In genomic region chr4:115433501-115433900, GRCh38 we compare ENCODE assay signal across 25 cellular contexts.
"Had no signal": no experiment of that assay in that cellular context is flagged by ENCODE, and none has a peak within 500 bp of the region (broad histone marks: within the 10 kb centered on the region; RNA-seq: fewer than 3 reads in every experiment).

No MANE protein-coding gene starts in this region.

- H3K27me3 Mint-ChIP-seq: activated naive CD4-positive, alpha-beta T cell treated with anti-CD3 and anti-CD28 coated beads, Interleukin-2, amount 50 U/mL, for 24 hours; brain; effector memory CD8-positive, alpha-beta T cell; naive thymus-derived CD8-positive, alpha-beta T cell; progenitor cell of endocrine pancreas; T-cell had no signal

- H3K36me3 Mint-ChIP-seq: activated naive CD4-positive, alpha-beta T cell treated with anti-CD3 and anti-CD28 coated beads, Interleukin-2, amount 50 U/mL, for 24 hours; brain; naive thymus-derived CD8-positive, alpha-beta T cell; neural progenitor cell; T-cell had no signal

- H3K27ac Mint-ChIP-seq: activated naive CD4-positive, alpha-beta T cell treated with anti-CD3 and anti-CD28 coated beads, Interleukin-2, amount 50 U/mL, for 24 hours; brain; effector memory CD8-positive, alpha-beta T cell; naive thymus-derived CD8-positive, alpha-beta T cell; neural progenitor cell; progenitor cell of endocrine pancreas; T-cell; T-helper 2 cell treated with Interferon-gamma antibody and Interleukin-4, amounts not matched to agents 5 μg/mL and 100 μg/mL, for 36 hours had no signal

- ATAC-seq: effector memory CD8-positive, alpha-beta T cell; gastroesophageal sphincter; naive thymus-derived CD8-positive, alpha-beta T cell; stimulated activated naive CD8-positive, alpha-beta T cell treated with anti-CD3 and anti-CD28 coated beads, Interleukin-15, Interleukin-2, amounts not matched to agents 100 U/mL and 50 U/mL, for 24 hours; T-cell had no signal

- H3K4me3 Mint-ChIP-seq: activated naive CD4-positive, alpha-beta T cell treated with anti-CD3 and anti-CD28 coated beads, Interleukin-2, amount 50 U/mL, for 24 hours; brain; effector memory CD8-positive, alpha-beta T cell; naive thymus-derived CD8-positive, alpha-beta T cell; neural progenitor cell; T-cell; T-helper 2 cell treated with Interferon-gamma antibody and Interleukin-4, amounts not matched to agents 5 μg/mL and 100 μg/mL, for 36 hours had no signal

- H3K36me3 ChIP-seq: colonic mucosa, esophagus muscularis mucosa, gastroesophageal sphincter, neural progenitor cell, thyroid gland had no signal

- H3K4me1 Mint-ChIP-seq: activated naive CD4-positive, alpha-beta T cell treated with anti-CD3 and anti-CD28 coated beads, Interleukin-2, amount 50 U/mL, for 24 hours; brain; naive thymus-derived CD8-positive, alpha-beta T cell; T-cell had no signal

- H3K9ac ChIP-seq: neural progenitor cell had no signal

- H3K4me3 ChIP-seq: colonic mucosa, dorsolateral prefrontal cortex, esophagus muscularis mucosa, gastroesophageal sphincter, neural progenitor cell, thyroid gland had no signal

- H3K27me3 ChIP-seq: colonic mucosa, esophagus muscularis mucosa, gastroesophageal sphincter, neural progenitor cell, thyroid gland had no signal

- H3K9me3 ChIP-seq: colonic mucosa, esophagus muscularis mucosa, gastroesophageal sphincter, thyroid gland had no signal

- H2AFZ ChIP-seq: neural progenitor cell had no signal

- H3K27ac ChIP-seq: colonic mucosa, dorsolateral prefrontal cortex, esophagus muscularis mucosa, gastroesophageal sphincter, neural progenitor cell, thyroid gland had no signal

- H3K4me2 ChIP-seq: neural progenitor cell had no signal

- H3K9me3 Mint-ChIP-seq: activated naive CD4-positive, alpha-beta T cell treated with anti-CD3 and anti-CD28 coated beads, Interleukin-2, amount 50 U/mL, for 24 hours; brain; neural progenitor cell; T-helper 2 cell treated with Interferon-gamma antibody and Interleukin-4, amounts not matched to agents 5 μg/mL and 100 μg/mL, for 36 hours had no signal

- DNase-seq: activated CD4-positive, alpha-beta T cell treated with anti-CD3 and anti-CD28 coated beads for 1 hour; activated CD4-positive, alpha-beta T cell treated with anti-CD3 and anti-CD28 coated beads, Interleukin-2, amount 50 U/mL, for 1 hour; activated gamma-delta T cell treated with Interleukin-2 at 50 U/mL for 16 hours; activated T-cell treated with anti-CD3 and anti-CD28 coated beads, Interleukin-2, amount 50 U/mL, for 1 hour; anterior cingulate cortex; central memory CD4-positive, alpha-beta T cell; colonic mucosa; dorsolateral prefrontal cortex; effector memory CD8-positive, alpha-beta T cell; head of caudate nucleus; hypothalamus; naive thymus-derived CD8-positive, alpha-beta T cell; stimulated activated CD4-positive, alpha-beta T cell treated with anti-CD3 and anti-CD28 coated beads, Interleukin-12 subunit alpha, Interleukin-12 subunit beta, amount 100 ng/mL, for 4 hours; stimulated activated CD4-positive, alpha-beta T cell treated with anti-CD3 and anti-CD28 coated beads, Interleukin-4, amount 100 ng/mL, for 4 hours; stimulated activated naive CD8-positive, alpha-beta T cell treated with anti-CD3 and anti-CD28 coated beads, Interleukin-15, Interleukin-2, amounts not matched to agents 100 U/mL and 50 U/mL, for 24 hours; T-cell; thyroid gland had no signal

- FAIRE-seq: endothelial cell of umbilical vein had no signal

- H3K4me1 ChIP-seq: colonic mucosa, esophagus muscularis mucosa, gastroesophageal sphincter, neural progenitor cell, thyroid gland had no signal
